In the genomic region with DNA sequence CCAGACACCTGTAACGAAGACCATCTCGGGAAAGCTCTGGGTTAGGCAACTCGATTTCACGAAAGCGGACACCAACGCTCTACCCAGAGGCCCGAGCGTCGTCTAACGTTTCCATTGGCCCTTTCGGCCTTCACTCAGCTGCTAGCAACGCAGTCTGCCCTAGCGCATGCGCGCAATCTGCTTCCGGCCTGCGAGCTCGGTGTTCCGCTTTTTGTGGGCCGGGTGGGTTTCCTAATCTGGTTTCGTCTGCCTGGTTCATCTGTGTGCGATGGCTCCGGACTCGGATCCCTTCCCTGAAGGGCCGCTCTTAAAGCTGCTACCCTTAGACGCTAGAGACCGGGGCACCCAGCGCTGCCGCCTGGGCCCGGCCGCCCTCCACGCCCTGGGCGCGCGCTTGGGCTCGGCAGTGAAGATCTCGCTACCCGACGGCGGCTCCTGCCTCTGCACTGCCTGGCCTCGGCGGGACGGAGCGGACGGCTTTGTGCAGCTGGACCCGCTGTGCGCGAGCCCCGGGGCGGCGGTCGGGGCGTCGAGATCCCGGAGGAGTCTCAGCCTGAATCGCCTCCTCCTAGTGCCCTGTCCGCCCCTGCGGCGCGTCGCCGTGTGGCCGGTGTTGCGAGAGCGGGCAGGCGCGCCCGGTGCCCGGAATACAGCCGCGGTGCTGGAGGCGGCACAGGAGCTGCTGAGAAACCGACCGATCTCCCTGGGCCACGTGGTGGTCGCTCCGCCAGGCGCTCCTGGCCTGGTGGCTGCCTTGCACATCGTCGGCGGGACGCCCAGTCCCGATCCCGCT, we compare ENCODE assay signal across 8 cellular contexts. TPM values are rescaled to one million over a fixed set of nuclear protein-coding genes. Genes with fewer than 3 reads are reported as not detected.
DNase-seq lines count a peak whose midpoint lies in the region; ATAC-seq and TF ChIP-seq lines count a peak whose summit lies in the region.

No MANE protein-coding gene starts in this region.

- H3K4me3 ChIP-seq in BLaER1 (peak overlapping the region; percentile 87), colonic mucosa (peak overlapping the region; percentile 94)

- H3K36me3 ChIP-seq in BLaER1 (peaks cover 23% of the 10 kb centered on the region), colonic mucosa (no peaks in the 10 kb centered on the region)

- no peak for TF ChIP-seq CTCF in colonic mucosa (IDR thresholded peaks at IDR 0.05)

- intact Hi-C loops in colonic mucosa (cut with DNase I), result loop anchor here (5.0 kb wide), 1 partner anchor 200 kb away; no protein-coding TSS in a partner anchor

- H3K4me1 ChIP-seq in BLaER1 (peaks cover 33% of the 10 kb centered on the region), colonic mucosa (peaks cover 5% of the 10 kb centered on the region)

- H3K27me3 ChIP-seq in BLaER1, result no peaks in the 10 kb centered on the region
- no peaks in the 10 kb centered on the region for H3K27me3 ChIP-seq in colonic mucosa
- no peaks in the 10 kb centered on the region for H3K27me3 ChIP-seq in layer of hippocampus (ENCODE audit: control insufficient read depth, insufficient read depth, low read length)

- H3K9ac ChIP-seq in BLaER1 (peak overlapping the region; percentile 95), colonic mucosa (ENCODE audit: low read depth in 2 of 2, low read length in 2 of 2) (peak overlapping the region; percentile 97 to 99)

- H4K20me1 ChIP-seq in BLaER1, result peaks cover 35% of the 10 kb centered on the region

- peak overlapping the region; percentile 86 for H3K4me2 ChIP-seq in BLaER1

- ATAC-seq in GM19324 (IDR thresholded peaks at IDR 0.05; ENCODE audit: low FRiP score, unreplicated experiment) (peak; percentile 87), HG03460 (IDR thresholded peaks at IDR 0.05; ENCODE audit: unreplicated experiment) (peak; percentile 84)

- H3K9me3 ChIP-seq in BLaER1, result no peaks in the 10 kb centered on the region
- H3K9me3 ChIP-seq in colonic mucosa, result no peaks in the 10 kb centered on the region

- peak overlapping the region; percentile 94 for H3K27ac ChIP-seq in BLaER1
- H3K27ac ChIP-seq in colonic mucosa, result peak overlapping the region; percentile 89
- peak overlapping the region; percentile 89 for H3K27ac ChIP-seq in layer of hippocampus (ENCODE audit: low read depth, low read length)

- DNase-seq in NCI-H524 treated with DMSO at 0.1 percent for 48 hours (lab: John Stamatoyannopoulos, UW) (peak; percentile 97), colonic mucosa (peak; percentile 97)
- DNase-seq in activated CD4-positive, alpha-beta T cell treated with anti-CD3 and anti-CD28 coated beads for 48 hours, result peak; percentile 96
- peak; percentile 83 to 92 (median 88) for DNase-seq in stimulated activated CD4-positive, alpha-beta T cell treated with anti-CD3 and anti-CD28 coated beads, Interleukin-1b, Interleukin-23, amount 100 ng/mL, for 24 hours (ENCODE audit: low read depth in 4 of 4, low spot score in 1 of 4)

RNA-seq across cellular contexts. Expression of gene GATM, which starts 24.0 kb away (rescaled TPM):
- 10 to 100 TPM in 1 of 2 donors, 1 to 10 TPM in 1; 6.4 to 17.9 TPM for total RNA-seq in colonic mucosa

Comparison
In these comparisons a context has a peak if more than half of its experiments do, and no peak if none do; other contexts are left out.
1. Peak in every context shown above with its lines: DNase-seq, ATAC-seq, H3K4me3 ChIP-seq and H3K27ac ChIP-seq.